Comparison of ENCODE assay signal across 20 cellular contexts in genomic region chr12:12877789-12878455, GRCh38. TPM values are rescaled to one million over a fixed set of nuclear protein-coding genes. Genes with fewer than 3 reads are reported as not detected.
DNase-seq lines count a peak whose midpoint lies in the region; ATAC-seq, FAIRE-seq and TF ChIP-seq lines count a peak whose summit lies in the region.
"Had no signal": no experiment of that assay in that cellular context is flagged by ENCODE, and none has a peak within 500 bp of the region (broad histone marks: within the 10 kb centered on the region; RNA-seq: fewer than 3 reads in every experiment).

No MANE protein-coding gene starts in this region.

- peak overlapping the region; percentile 23 for H3K4me2 ChIP-seq in keratinocyte (ENCODE audit: control insufficient read depth, extremely low read depth, insufficient read depth, low read depth, low read length)

- H2AFZ ChIP-seq in keratinocyte (ENCODE audit: control insufficient read depth, low read length), result peak overlapping the region; percentile 0

- H3K9me1 ChIP-seq in keratinocyte (ENCODE audit: control insufficient read depth, extremely low read depth, insufficient read depth, low read length), result no peaks in the 10 kb centered on the region

- H3K4me3 Mint-ChIP-seq in natural killer cell, result no peak overlapping the region
- H3K4me3 Mint-ChIP-seq: activated naive CD8-positive, alpha-beta T cell; CD4-positive, CD25-positive, alpha-beta regulatory T cell had no signal

- H3K4me3 ChIP-seq in SK-N-MC (peak overlapping the region; percentile 15; the same call in 1 of the 2 replicates), keratinocyte (ENCODE audit: control insufficient read depth in 2 of 3, extremely low read depth in 1 of 3, insufficient read depth in 2 of 3, low read depth in 1 of 3, low read length in 3 of 3) (peak overlapping the region in 1 of 3 experiments; percentile 0)
- H3K4me3 ChIP-seq: cardiac muscle cell, pancreas had no signal

- H3K9ac ChIP-seq in SK-N-MC (ENCODE audit: insufficient read length) (no peak overlapping the region), keratinocyte (ENCODE audit: control insufficient read depth, extremely low read depth, insufficient read depth, low read length) (peak overlapping the region; percentile 11)

- H3K36me3 Mint-ChIP-seq in natural killer cell, result no peaks in the 10 kb centered on the region
- H3K36me3 Mint-ChIP-seq: CD4-positive, CD25-positive, alpha-beta regulatory T cell had no signal

- H3K27ac ChIP-seq in SK-N-MC (no peak overlapping the region), keratinocyte (ENCODE audit: control insufficient read depth, insufficient read depth, low read length) (peak overlapping the region; percentile 42)
- H3K27ac ChIP-seq: cardiac muscle cell, pancreas had no signal

- no peak for FAIRE-seq in keratinocyte (lab: Jason Lieb, UNC)
- FAIRE-seq: pancreas had no signal

- dilution Hi-C loops in keratinocyte (cut with MboI; ENCODE audit: extremely low pct_ligation_motif_present, low sequenced_read_pairs), result no loop called here

- intact Hi-C loops in natural killer cell (cut with micrococcal nuclease), result no loop called here

- no peaks in the 10 kb centered on the region for H3K9me3 ChIP-seq in SK-N-MC (ENCODE audit: low read depth, low read length)
- no peaks in the 10 kb centered on the region for H3K9me3 ChIP-seq in keratinocyte (ENCODE audit: control insufficient read depth, low read depth, low read length)
- H3K9me3 ChIP-seq: pancreas had no signal

- no peaks in the 10 kb centered on the region for H3K79me2 ChIP-seq in keratinocyte (ENCODE audit: control insufficient read depth, insufficient read depth, low read length)

- peaks cover 0 to 4% of the 10 kb centered on the region in 2 donors for H3K4me1 Mint-ChIP-seq in natural killer cell

- H4K20me1 ChIP-seq in keratinocyte (ENCODE audit: control insufficient read depth, extremely low read depth, insufficient read depth, low read length), result no peaks in the 10 kb centered on the region

- peak; percentile 12 for DNase-seq in DMS 273 (lab: John Stamatoyannopoulos, UW; ENCODE audit: unreplicated experiment)
- no peak for DNase-seq in DMS 273 treated with DMSO at 0.1 percent for 48 hours (lab: John Stamatoyannopoulos, UW)
- DNase-seq in SK-N-MC (ENCODE audit: low read depth, low spot score), result no peak
- no peak for DNase-seq in keratinocyte (ENCODE audit: low read depth, low spot score)
- no peak for DNase-seq in NCI-H187 (lab: John Stamatoyannopoulos, UW)
- DNase-seq in natural killer cell, result no peak
- DNase-seq: activated CD4-positive, alpha-beta T cell treated with anti-CD3 and anti-CD28 coated beads, Interleukin-2, amount 50 U/mL, for 48 hours; activated T-cell treated with anti-CD3 and anti-CD28 coated beads, Interleukin-2, amount 50 U/mL, for 1 hour; CD4-positive, CD25-positive, alpha-beta regulatory T cell; DMS79 treated with DMSO at 0.1 percent for 48 hours; KG1; NCI-H1436; NCI-H510A; pancreas; stimulated activated CD4-positive, alpha-beta T cell treated with anti-CD3 and anti-CD28 coated beads, Interleukin-4, amount 100 ng/mL, for 24 hours; stimulated activated CD8-positive, alpha-beta memory T cell treated with anti-CD3 and anti-CD28 coated beads, Interleukin-4, amount 100 ng/mL, for 48 hours had no signal

- H3K27ac Mint-ChIP-seq in natural killer cell, result no peak overlapping the region
- H3K27ac Mint-ChIP-seq: activated naive CD8-positive, alpha-beta T cell had no signal

- no peaks in the 10 kb centered on the region for H3K27me3 Mint-ChIP-seq in natural killer cell (ENCODE audit: low read depth in 2 of 2)
- H3K27me3 Mint-ChIP-seq: activated naive CD8-positive, alpha-beta T cell; CD4-positive, CD25-positive, alpha-beta regulatory T cell had no signal

- no peaks in the 10 kb centered on the region for H3K27me3 ChIP-seq in keratinocyte (ENCODE audit: control insufficient read depth, extremely low read depth, insufficient read depth, low read length)
- H3K27me3 ChIP-seq: cardiac muscle cell, pancreas had no signal

- H3K4me1 ChIP-seq in keratinocyte (ENCODE audit: control insufficient read depth, extremely low read depth, insufficient read depth, low read length), result peaks cover 57% of the 10 kb centered on the region
- H3K4me1 ChIP-seq: pancreas had no signal

- no peaks in the 10 kb centered on the region for H3K9me3 Mint-ChIP-seq in natural killer cell
- H3K9me3 Mint-ChIP-seq: CD4-positive, CD25-positive, alpha-beta regulatory T cell had no signal

- TF ChIP-seq CTCF in keratinocyte (optimal IDR thresholded peaks at IDR 0.05 in 1 of 3, IDR thresholded peaks at IDR 0.05 in 1 of 3, conservative IDR thresholded peaks at IDR 0.05 in 1 of 3; ENCODE audit: extremely low read depth in 1 of 3, insufficient read depth in 2 of 3, low read length in 3 of 3) (no peak), natural killer cell (IDR thresholded peaks at IDR 0.05) (no peak)

- no peaks in the 10 kb centered on the region for H3K36me3 ChIP-seq in SK-N-MC (ENCODE audit: insufficient read depth, low read length)
- H3K36me3 ChIP-seq in keratinocyte (ENCODE audit: control insufficient read depth in 2 of 2, extremely low read depth in 1 of 2, insufficient read depth in 2 of 2, low read length in 2 of 2), result peaks cover 0 to 1% of the 10 kb centered on the region in 2 experiments
- H3K36me3 ChIP-seq: cardiac muscle cell, pancreas had no signal

- ATAC-seq in natural killer cell (no peak), GM21576 (IDR thresholded peaks at IDR 0.05; ENCODE audit: unreplicated experiment) (no peak), HG02885 (IDR thresholded peaks at IDR 0.05; ENCODE audit: poor library complexity, unreplicated experiment) (no peak)
- ATAC-seq: pancreas had no signal

RNA-seq across cellular contexts. Expression of gene GPRC5A, which starts 13.4 kb away (rescaled TPM):
- 25.5 to 73.6 TPM (median 28.8 TPM) in 3 replicates for polyA plus RNA-seq in keratinocyte
- 7.3 TPM for polyA plus RNA-seq in keratinocyte (2011; ENCODE audit: low read depth)
- 14.9 and 26.4 TPM in 2 replicates for polyA plus RNA-seq in keratinocyte (2011; cell fraction: cytosol; rRNA removed)
- 98.1 and 149 TPM in 2 replicates for polyA plus RNA-seq in keratinocyte (2011; cell fraction: nucleus; rRNA removed)
- 21.0 and 27.1 TPM in 2 replicates for polyA plus RNA-seq in keratinocyte (2012; ENCODE audit: low replicate concordance)
- 103 to 158 TPM (median 139 TPM) in 3 replicates for polyA minus RNA-seq in keratinocyte
- 30.7 TPM for polyA minus RNA-seq in keratinocyte (2011; cell fraction: cytosol; rRNA and poly(A)+ RNA removed)
- polyA minus RNA-seq in keratinocyte (2011; cell fraction: nucleus; rRNA and poly(A)+ RNA removed), result 106 and 122 TPM in 2 replicates
- total RNA-seq in natural killer cell, result under 1 TPM in 2 of 3 donors, not detected in 1; 0.09 to 0.28 TPM
- polyA plus RNA-seq: CD4-positive, CD25-positive, alpha-beta regulatory T cell had no signal
